ENCODE assay signal across 3 cellular contexts in the genomic region with DNA sequence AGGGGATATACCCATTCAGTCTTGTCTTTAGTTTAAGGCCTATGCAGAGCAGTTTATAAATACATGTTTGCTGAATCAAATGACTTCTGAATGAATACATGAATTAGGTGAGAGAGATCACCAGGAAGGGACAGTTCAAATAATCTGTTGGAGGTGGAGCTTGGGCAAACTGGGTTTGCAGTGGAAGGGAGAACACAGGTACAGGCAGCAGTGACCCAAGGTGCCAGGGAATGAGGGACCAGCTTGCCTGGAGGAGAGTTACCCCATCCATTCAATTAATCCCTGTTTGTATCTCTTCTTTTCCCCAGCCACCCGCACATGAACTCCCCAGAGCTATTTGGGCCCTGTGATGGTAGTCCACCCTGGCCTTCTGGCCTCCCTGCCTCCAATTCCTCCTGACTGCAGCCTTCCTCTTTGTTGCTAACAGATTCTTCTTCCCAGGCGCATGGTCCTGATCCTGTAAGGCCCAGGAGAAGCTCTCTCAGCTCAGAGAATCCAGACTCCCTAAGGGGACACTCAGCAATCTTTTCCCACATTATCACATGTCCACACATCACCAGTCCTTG.
TF ChIP-seq lines count a peak whose summit lies in the region.

No MANE protein-coding gene starts in this region.

TF ChIP-seq in SK-N-SH, 30 proteins besides CTCF, POLR2A, EP300 and RAD21:
- TF ChIP-seq GATA2 (CRISPR knock-in tag; IDR thresholded peaks at IDR 0.05), result no peak
- TF ChIP-seq FOXJ3 (CRISPR knock-in tag; IDR thresholded peaks at IDR 0.05), result no peak
- TF ChIP-seq TCF12 (IDR thresholded peaks at IDR 0.05), result no peak
- TF ChIP-seq ELF1 (IDR thresholded peaks at IDR 0.05), result no peak
- TF ChIP-seq POLR2AphosphoS5 (IDR thresholded peaks at IDR 0.05; ENCODE audit: low read depth, low read length), result no peak
- TF ChIP-seq, protein P1, sequence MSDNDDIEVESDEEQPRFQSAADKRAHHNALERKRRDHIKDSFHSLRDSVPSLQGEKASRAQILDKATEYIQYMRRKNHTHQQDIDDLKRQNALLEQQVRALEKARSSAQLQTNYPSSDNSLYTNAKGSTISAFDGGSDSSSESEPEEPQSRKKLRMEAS (IDR thresholded peaks at IDR 0.05; ENCODE audit: low read depth), result no peak
- TF ChIP-seq FOXM1 (IDR thresholded peaks at IDR 0.05; ENCODE audit: low read depth), result no peak
- TF ChIP-seq, protein P2, sequence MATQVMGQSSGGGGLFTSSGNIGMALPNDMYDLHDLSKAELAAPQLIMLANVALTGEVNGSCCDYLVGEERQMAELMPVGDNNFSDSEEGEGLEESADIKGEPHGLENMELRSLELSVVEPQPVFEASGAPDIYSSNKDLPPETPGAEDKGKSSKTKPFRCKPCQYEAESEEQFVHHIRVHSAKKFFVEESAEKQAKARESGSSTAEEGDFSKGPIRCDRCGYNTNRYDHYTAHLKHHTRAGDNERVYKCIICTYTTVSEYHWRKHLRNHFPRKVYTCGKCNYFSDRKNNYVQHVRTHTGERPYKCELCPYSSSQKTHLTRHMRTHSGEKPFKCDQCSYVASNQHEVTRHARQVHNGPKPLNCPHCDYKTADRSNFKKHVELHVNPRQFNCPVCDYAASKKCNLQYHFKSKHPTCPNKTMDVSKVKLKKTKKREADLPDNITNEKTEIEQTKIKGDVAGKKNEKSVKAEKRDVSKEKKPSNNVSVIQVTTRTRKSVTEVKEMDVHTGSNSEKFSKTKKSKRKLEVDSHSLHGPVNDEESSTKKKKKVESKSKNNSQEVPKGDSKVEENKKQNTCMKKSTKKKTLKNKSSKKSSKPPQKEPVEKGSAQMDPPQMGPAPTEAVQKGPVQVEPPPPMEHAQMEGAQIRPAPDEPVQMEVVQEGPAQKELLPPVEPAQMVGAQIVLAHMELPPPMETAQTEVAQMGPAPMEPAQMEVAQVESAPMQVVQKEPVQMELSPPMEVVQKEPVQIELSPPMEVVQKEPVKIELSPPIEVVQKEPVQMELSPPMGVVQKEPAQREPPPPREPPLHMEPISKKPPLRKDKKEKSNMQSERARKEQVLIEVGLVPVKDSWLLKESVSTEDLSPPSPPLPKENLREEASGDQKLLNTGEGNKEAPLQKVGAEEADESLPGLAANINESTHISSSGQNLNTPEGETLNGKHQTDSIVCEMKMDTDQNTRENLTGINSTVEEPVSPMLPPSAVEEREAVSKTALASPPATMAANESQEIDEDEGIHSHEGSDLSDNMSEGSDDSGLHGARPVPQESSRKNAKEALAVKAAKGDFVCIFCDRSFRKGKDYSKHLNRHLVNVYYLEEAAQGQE (IDR thresholded peaks at IDR 0.05; ENCODE audit: low read depth, low read length), result no peak
- TF ChIP-seq JUND (IDR thresholded peaks at IDR 0.05), result no peak
- no peak for TF ChIP-seq SIN3A (IDR thresholded peaks at IDR 0.05; ENCODE audit: borderline replicate concordance, low read depth, low read length)
- TF ChIP-seq, protein P3, sequence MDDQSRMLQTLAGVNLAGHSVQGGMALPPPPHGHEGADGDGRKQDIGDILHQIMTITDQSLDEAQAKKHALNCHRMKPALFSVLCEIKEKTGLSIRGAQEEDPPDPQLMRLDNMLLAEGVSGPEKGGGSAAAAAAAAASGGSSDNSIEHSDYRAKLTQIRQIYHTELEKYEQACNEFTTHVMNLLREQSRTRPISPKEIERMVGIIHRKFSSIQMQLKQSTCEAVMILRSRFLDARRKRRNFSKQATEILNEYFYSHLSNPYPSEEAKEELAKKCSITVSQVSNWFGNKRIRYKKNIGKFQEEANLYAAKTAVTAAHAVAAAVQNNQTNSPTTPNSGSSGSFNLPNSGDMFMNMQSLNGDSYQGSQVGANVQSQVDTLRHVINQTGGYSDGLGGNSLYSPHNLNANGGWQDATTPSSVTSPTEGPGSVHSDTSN (IDR thresholded peaks at IDR 0.05), result no peak

TF ChIP-seq in SK-N-SH treated with all-trans-retinoic acid at 6 μM for 48 hours, 23 proteins besides CTCF, POLR2A, EP300 and RAD21:
- TF ChIP-seq, protein P4, sequence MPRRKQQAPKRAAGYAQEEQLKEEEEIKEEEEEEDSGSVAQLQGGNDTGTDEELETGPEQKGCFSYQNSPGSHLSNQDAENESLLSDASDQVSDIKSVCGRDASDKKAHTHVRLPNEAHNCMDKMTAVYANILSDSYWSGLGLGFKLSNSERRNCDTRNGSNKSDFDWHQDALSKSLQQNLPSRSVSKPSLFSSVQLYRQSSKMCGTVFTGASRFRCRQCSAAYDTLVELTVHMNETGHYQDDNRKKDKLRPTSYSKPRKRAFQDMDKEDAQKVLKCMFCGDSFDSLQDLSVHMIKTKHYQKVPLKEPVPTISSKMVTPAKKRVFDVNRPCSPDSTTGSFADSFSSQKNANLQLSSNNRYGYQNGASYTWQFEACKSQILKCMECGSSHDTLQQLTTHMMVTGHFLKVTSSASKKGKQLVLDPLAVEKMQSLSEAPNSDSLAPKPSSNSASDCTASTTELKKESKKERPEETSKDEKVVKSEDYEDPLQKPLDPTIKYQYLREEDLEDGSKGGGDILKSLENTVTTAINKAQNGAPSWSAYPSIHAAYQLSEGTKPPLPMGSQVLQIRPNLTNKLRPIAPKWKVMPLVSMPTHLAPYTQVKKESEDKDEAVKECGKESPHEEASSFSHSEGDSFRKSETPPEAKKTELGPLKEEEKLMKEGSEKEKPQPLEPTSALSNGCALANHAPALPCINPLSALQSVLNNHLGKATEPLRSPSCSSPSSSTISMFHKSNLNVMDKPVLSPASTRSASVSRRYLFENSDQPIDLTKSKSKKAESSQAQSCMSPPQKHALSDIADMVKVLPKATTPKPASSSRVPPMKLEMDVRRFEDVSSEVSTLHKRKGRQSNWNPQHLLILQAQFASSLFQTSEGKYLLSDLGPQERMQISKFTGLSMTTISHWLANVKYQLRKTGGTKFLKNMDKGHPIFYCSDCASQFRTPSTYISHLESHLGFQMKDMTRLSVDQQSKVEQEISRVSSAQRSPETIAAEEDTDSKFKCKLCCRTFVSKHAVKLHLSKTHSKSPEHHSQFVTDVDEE (CRISPR knock-in tag; IDR thresholded peaks at IDR 0.05), result no peak
- TF ChIP-seq ZFP30 (CRISPR knock-in tag; IDR thresholded peaks at IDR 0.05) (no peak), ESRRG (CRISPR knock-in tag; IDR thresholded peaks at IDR 0.05) (no peak), ZFP3 (CRISPR knock-in tag; IDR thresholded peaks at IDR 0.05) (no peak)

TF ChIP-seq in GM23338, 12 proteins besides CTCF, POLR2A, EP300 and RAD21:
- TF ChIP-seq STAT1 (IDR thresholded peaks at IDR 0.05; ENCODE audit: unreplicated experiment) (no peak), EZH2 (IDR thresholded peaks at IDR 0.05; ENCODE audit: low read depth, unreplicated experiment) (no peak), EZH2phosphoT487 (IDR thresholded peaks at IDR 0.05; ENCODE audit: unreplicated experiment) (no peak), JUNB (IDR thresholded peaks at IDR 0.05; ENCODE audit: unreplicated experiment) (no peak), ZNF114 (CRISPR knock-in tag; IDR thresholded peaks at IDR 0.05) (no peak), CREB1 (CRISPR knock-in tag; IDR thresholded peaks at IDR 0.05; ENCODE audit: low read depth) (no peak), POLR2AphosphoS5 (IDR thresholded peaks at IDR 0.05; ENCODE audit: low read depth) (no peak), ZNF331 (CRISPR knock-in tag; IDR thresholded peaks at IDR 0.05; ENCODE audit: low read depth) (no peak), NANOG (IDR thresholded peaks at IDR 0.05; ENCODE audit: borderline replicate concordance) (no peak)
- TF ChIP-seq, protein P5, sequence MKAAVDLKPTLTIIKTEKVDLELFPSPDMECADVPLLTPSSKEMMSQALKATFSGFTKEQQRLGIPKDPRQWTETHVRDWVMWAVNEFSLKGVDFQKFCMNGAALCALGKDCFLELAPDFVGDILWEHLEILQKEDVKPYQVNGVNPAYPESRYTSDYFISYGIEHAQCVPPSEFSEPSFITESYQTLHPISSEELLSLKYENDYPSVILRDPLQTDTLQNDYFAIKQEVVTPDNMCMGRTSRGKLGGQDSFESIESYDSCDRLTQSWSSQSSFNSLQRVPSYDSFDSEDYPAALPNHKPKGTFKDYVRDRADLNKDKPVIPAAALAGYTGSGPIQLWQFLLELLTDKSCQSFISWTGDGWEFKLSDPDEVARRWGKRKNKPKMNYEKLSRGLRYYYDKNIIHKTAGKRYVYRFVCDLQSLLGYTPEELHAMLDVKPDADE (IDR thresholded peaks at IDR 0.05), result no peak
- TF ChIP-seq, protein P2 (IDR thresholded peaks at IDR 0.05; ENCODE audit: unreplicated experiment), result no peak
- TF ChIP-seq, protein P6, sequence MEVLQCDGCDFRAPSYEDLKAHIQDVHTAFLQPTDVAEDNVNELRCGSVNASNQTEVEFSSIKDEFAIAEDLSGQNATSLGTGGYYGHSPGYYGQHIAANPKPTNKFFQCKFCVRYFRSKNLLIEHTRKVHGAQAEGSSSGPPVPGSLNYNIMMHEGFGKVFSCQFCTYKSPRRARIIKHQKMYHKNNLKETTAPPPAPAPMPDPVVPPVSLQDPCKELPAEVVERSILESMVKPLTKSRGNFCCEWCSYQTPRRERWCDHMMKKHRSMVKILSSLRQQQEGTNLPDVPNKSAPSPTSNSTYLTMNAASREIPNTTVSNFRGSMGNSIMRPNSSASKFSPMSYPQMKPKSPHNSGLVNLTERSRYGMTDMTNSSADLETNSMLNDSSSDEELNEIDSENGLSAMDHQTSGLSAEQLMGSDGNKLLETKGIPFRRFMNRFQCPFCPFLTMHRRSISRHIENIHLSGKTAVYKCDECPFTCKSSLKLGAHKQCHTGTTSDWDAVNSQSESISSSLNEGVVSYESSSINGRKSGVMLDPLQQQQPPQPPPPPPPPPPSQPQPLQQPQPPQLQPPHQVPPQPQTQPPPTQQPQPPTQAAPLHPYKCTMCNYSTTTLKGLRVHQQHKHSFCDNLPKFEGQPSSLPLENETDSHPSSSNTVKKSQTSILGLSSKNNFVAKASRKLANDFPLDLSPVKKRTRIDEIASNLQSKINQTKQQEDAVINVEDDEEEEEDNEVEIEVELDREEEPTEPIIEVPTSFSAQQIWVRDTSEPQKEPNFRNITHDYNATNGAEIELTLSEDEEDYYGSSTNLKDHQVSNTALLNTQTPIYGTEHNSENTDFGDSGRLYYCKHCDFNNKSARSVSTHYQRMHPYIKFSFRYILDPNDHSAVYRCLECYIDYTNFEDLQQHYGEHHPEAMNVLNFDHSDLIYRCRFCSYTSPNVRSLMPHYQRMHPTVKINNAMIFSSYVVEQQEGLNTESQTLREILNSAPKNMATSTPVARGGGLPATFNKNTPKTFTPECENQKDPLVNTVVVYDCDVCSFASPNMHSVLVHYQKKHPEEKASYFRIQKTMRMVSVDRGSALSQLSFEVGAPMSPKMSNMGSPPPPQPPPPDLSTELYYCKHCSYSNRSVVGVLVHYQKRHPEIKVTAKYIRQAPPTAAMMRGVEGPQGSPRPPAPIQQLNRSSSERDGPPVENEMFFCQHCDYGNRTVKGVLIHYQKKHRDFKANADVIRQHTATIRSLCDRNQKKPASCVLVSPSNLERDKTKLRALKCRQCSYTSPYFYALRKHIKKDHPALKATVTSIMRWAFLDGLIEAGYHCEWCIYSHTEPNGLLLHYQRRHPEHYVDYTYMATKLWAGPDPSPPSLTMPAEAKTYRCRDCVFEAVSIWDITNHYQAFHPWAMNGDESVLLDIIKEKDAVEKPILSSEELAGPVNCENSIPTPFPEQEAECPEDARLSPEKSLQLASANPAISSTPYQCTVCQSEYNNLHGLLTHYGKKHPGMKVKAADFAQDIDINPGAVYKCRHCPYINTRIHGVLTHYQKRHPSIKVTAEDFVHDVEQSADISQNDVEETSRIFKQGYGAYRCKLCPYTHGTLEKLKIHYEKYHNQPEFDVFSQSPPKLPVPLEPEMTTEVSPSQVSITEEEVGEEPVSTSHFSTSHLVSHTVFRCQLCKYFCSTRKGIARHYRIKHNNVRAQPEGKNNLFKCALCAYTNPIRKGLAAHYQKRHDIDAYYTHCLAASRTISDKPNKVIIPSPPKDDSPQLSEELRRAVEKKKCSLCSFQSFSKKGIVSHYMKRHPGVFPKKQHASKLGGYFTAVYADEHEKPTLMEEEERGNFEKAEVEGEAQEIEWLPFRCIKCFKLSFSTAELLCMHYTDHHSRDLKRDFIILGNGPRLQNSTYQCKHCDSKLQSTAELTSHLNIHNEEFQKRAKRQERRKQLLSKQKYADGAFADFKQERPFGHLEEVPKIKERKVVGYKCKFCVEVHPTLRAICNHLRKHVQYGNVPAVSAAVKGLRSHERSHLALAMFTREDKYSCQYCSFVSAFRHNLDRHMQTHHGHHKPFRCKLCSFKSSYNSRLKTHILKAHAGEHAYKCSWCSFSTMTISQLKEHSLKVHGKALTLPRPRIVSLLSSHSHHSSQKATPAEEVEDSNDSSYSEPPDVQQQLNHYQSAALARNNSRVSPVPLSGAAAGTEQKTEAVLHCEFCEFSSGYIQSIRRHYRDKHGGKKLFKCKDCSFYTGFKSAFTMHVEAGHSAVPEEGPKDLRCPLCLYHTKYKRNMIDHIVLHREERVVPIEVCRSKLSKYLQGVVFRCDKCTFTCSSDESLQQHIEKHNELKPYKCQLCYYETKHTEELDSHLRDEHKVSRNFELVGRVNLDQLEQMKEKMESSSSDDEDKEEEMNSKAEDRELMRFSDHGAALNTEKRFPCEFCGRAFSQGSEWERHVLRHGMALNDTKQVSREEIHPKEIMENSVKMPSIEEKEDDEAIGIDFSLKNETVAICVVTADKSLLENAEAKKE (CRISPR knock-in tag; IDR thresholded peaks at IDR 0.05), result no peak
